ENCODE assay signal across 13 cellular contexts in the genomic region with DNA sequence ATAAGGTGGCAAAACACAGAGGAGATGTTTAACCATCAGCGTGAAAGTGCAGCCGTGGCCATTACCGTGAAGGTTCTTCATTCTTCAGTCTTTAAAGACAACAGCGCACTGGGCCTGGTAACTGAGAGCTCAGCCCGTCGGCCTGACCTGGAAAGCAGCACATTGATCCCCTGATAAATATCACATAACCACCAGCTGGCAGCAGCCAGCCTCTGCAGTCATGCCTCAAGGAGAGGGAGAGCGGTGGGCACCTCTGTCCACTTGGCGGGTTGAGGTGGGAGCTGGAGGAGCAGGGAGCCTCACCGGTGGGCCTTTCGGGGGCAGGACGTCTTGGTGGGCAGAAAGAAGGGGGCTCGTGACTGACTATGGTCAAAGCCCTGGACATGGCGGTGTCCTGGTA. TPM values are rescaled to one million over a fixed set of nuclear protein-coding genes. Genes with fewer than 3 reads are reported as not detected.
DNase-seq lines count a peak whose midpoint lies in the region; ATAC-seq and TF ChIP-seq lines count a peak whose summit lies in the region.
"Had no signal": no experiment of that assay in that cellular context is flagged by ENCODE, and none has a peak within 500 bp of the region (broad histone marks: within the 10 kb centered on the region; RNA-seq: fewer than 3 reads in every experiment).

No MANE protein-coding gene starts in this region.

- no peak overlapping the region for H3K9ac ChIP-seq in H9 (ENCODE audit: extremely low read depth, insufficient read length, low read length)
- H3K9ac ChIP-seq: BLaER1 treated with 17β-estradiol and CSF1 and Interleukin-3, amounts not matched to agents 10 nM and 100 nM had no signal

- no peak overlapping the region for H2BK20ac ChIP-seq in H9 (ENCODE audit: low read depth, low read length, poor library complexity, severe bottlenecking)

- H3K27me3 Mint-ChIP-seq in H9 (ENCODE audit: low read depth), result peaks cover 6% of the 10 kb centered on the region
- H3K27me3 Mint-ChIP-seq in neural crest cell (ENCODE audit: low read depth), result peaks cover 2% of the 10 kb centered on the region
- H3K27me3 Mint-ChIP-seq: CD4-positive, alpha-beta T cell had no signal

- peaks cover 11 to 21% of the 10 kb centered on the region in 2 experiments for H3K4me1 Mint-ChIP-seq in H9
- H3K4me1 Mint-ChIP-seq in neural crest cell, result peaks cover 57% of the 10 kb centered on the region

- H2BK15ac ChIP-seq in H9 (ENCODE audit: low read depth, low read length), result no peak overlapping the region

- TF ChIP-seq CTCF in H9 (conservative IDR thresholded peaks at IDR 0.05) (no peak), WERI-Rb-1 (IDR thresholded peaks at IDR 0.05; ENCODE audit: low read depth, low read length) (no peak), neural crest cell (conservative IDR thresholded peaks at IDR 0.05) (no peak)

- H3K9me3 ChIP-seq in H9 (ENCODE audit: control insufficient read depth, low read depth, low read length), result no peaks in the 10 kb centered on the region
- H3K9me3 ChIP-seq in WERI-Rb-1 (ENCODE audit: severe bottlenecking), result no peaks in the 10 kb centered on the region
- H3K9me3 ChIP-seq: BLaER1 treated with 17β-estradiol and CSF1 and Interleukin-3, amounts not matched to agents 10 nM and 100 nM had no signal

- H3T11ph ChIP-seq in H9 (ENCODE audit: low read length), result no peak overlapping the region

- H4K91ac ChIP-seq in H9 (ENCODE audit: insufficient read length, low read depth, low read length), result no peak overlapping the region

- no peak overlapping the region for H3K23ac ChIP-seq in H9 (ENCODE audit: insufficient read length, low read depth, low read length)

- DNase-seq in H9 (no peak), WERI-Rb-1 (no peak), neural crest cell (ENCODE audit: low read depth, low spot score) (no peak), OCI-M2 (lab: John Stamatoyannopoulos, UW; ENCODE audit: unreplicated experiment) (no peak)
- DNase-seq: ACHN; Calu3; CD4-positive, alpha-beta T cell; DMS 273 treated with DMSO at 0.1 percent for 48 hours had no signal

- H2BK5ac ChIP-seq in H9 (ENCODE audit: insufficient read length, low read length), result no peak overlapping the region

- H3K14ac ChIP-seq in H9 (ENCODE audit: insufficient read depth, low read length), result no peak overlapping the region

- H3K79me2 ChIP-seq in H9 (ENCODE audit: insufficient read depth, low read length), result no peaks in the 10 kb centered on the region

- no peaks in the 10 kb centered on the region; the same call in 1 of the 2 replicates for H3K4me1 ChIP-seq in H9 (ENCODE audit: insufficient read depth, low read length)
- H3K4me1 ChIP-seq: BLaER1 treated with 17β-estradiol and CSF1 and Interleukin-3, amounts not matched to agents 10 nM and 100 nM had no signal

- no peak overlapping the region for H4K8ac ChIP-seq in H9 (replicated peaks; ENCODE audit: insufficient read length, low read depth, low read length)

- no peak overlapping the region for H3K18ac ChIP-seq in H9 (ENCODE audit: insufficient read length, low read depth, low read length)

- H3K4me3 ChIP-seq in WERI-Rb-1 (ENCODE audit: low read depth, low read length), result no peak overlapping the region
- H3K4me3 ChIP-seq: BLaER1 treated with 17β-estradiol and CSF1 and Interleukin-3, amounts not matched to agents 10 nM and 100 nM had no signal

- H3K9me3 Mint-ChIP-seq in H9 (no peaks in the 10 kb centered on the region), neural crest cell (no peaks in the 10 kb centered on the region)
- H3K9me3 Mint-ChIP-seq: CD4-positive, alpha-beta T cell had no signal

- H3K4me3 Mint-ChIP-seq in H9 (no peak overlapping the region), neural crest cell (peak overlapping the region; percentile 58)
- H3K4me3 Mint-ChIP-seq: CD4-positive, alpha-beta T cell had no signal

- H3K4me2 ChIP-seq in H9 (ENCODE audit: insufficient read depth, insufficient read length, low read length), result no peak overlapping the region
- H3K4me2 ChIP-seq: BLaER1 treated with 17β-estradiol and CSF1 and Interleukin-3, amounts not matched to agents 10 nM and 100 nM had no signal

- no peak overlapping the region for H4K5ac ChIP-seq in H9 (ENCODE audit: insufficient read length, low read depth, low read length)

- H3K36me3 ChIP-seq in WERI-Rb-1, result peaks cover 13% of the 10 kb centered on the region
- H3K36me3 ChIP-seq: BLaER1 treated with 17β-estradiol and CSF1 and Interleukin-3, amounts not matched to agents 10 nM and 100 nM had no signal

- H3K36me3 Mint-ChIP-seq in H9 (ENCODE audit: insufficient read depth in 1 of 3, low read depth in 3 of 3) (no peaks in the 10 kb centered on the region; a peak in 1 of 7 replicates), neural crest cell (ENCODE audit: low read depth) (peaks cover 9% of the 10 kb centered on the region)

- H3K4ac ChIP-seq in H9 (ENCODE audit: low read depth, low read length), result no peak overlapping the region

- H3K27ac Mint-ChIP-seq in H9 (peak overlapping the region in 2 of 3 experiments; percentile 50 to 59; a peak in 3 of 7 replicates), neural crest cell (ENCODE audit: unreplicated experiment) (peak overlapping the region; percentile 80)
- H3K27ac Mint-ChIP-seq: CD4-positive, alpha-beta T cell had no signal

- no peak overlapping the region for H2AFZ ChIP-seq in H9 (ENCODE audit: low read length)

- H3K27me3 ChIP-seq in H9 (ENCODE audit: insufficient read depth, low read length), result no peaks in the 10 kb centered on the region
- no peaks in the 10 kb centered on the region for H3K27me3 ChIP-seq in WERI-Rb-1 (ENCODE audit: insufficient read depth, low read depth, severe bottlenecking)

- no peak overlapping the region for H3K56ac ChIP-seq in H9 (ENCODE audit: insufficient read length, low read depth, low read length)

- WGBS in H9 (ENCODE audit: extremely low coverage, insufficient read length, low lambda C conversion rate), result no CpG with 5 or more reads among the region's 13 CpGs

- H4K20me1 ChIP-seq in H9 (ENCODE audit: control insufficient read depth, insufficient read depth, insufficient read length), result no peaks in the 10 kb centered on the region

- no peak for ATAC-seq in GM19455 (IDR thresholded peaks at IDR 0.05; ENCODE audit: unreplicated experiment)
- ATAC-seq in GM18519 (IDR thresholded peaks at IDR 0.05; ENCODE audit: low FRiP score, unreplicated experiment), result no peak
- ATAC-seq: HCT116 had no signal

- no peak overlapping the region for H2BK12ac ChIP-seq in H9 (ENCODE audit: insufficient read length, low read depth, low read length)

- no peaks in the 10 kb centered on the region for H3K23me2 ChIP-seq in H9 (ENCODE audit: insufficient read length, low read depth, low read length, poor library complexity, severe bottlenecking)

- no peak overlapping the region for H2BK120ac ChIP-seq in H9 (ENCODE audit: low read depth, low read length, poor library complexity, severe bottlenecking)

- no peaks in the 10 kb centered on the region for H3K79me1 ChIP-seq in H9 (ENCODE audit: insufficient read depth, low read depth, low read length, poor library complexity, severe bottlenecking)

- H2AK5ac ChIP-seq in H9 (ENCODE audit: insufficient read length, low read length), result no peak overlapping the region

- H3K27ac ChIP-seq in H9 (ENCODE audit: insufficient read length, low read depth, low read length) (no peak overlapping the region), WERI-Rb-1 (peak overlapping the region; percentile 6; the same call in 1 of the 2 replicates), cingulate gyrus (ENCODE audit: low read depth, low read length) (peak overlapping the region; percentile 1)
- H3K27ac ChIP-seq: BLaER1 treated with 17β-estradiol and CSF1 and Interleukin-3, amounts not matched to agents 10 nM and 100 nM had no signal

RNA-seq across cellular contexts. Expression of a gene that starts 58.1 kb away (rescaled TPM):
- total RNA-seq in H9 (2021) (17.0 and 18.5 TPM in 2 replicates), neural crest cell (59.9 and 62.5 TPM in 2 replicates)
